In genomic region chr20:58655328-58656094, GRCh38 we compare ENCODE assay signal across 13 cellular contexts. TPM values are rescaled to one million over a fixed set of nuclear protein-coding genes. Genes with fewer than 3 reads are reported as not detected.
DNase-seq lines count a peak whose midpoint lies in the region; ATAC-seq, FAIRE-seq and TF ChIP-seq lines count a peak whose summit lies in the region.
"Had no signal": no experiment of that assay in that cellular context is flagged by ENCODE, and none has a peak within 500 bp of the region (broad histone marks: within the 10 kb centered on the region; RNA-seq: fewer than 3 reads in every experiment).

No MANE protein-coding gene starts in this region.

- H3K36me3 ChIP-seq in endothelial cell of umbilical vein (ENCODE audit: control insufficient read depth in 2 of 2, extremely low read depth in 1 of 2, insufficient read depth in 2 of 2, low read length in 2 of 2) = peaks cover 0 to 2% of the 10 kb centered on the region in 2 experiments
- H3K36me3 ChIP-seq: colonic mucosa had no signal

- no peak overlapping the region for H3K4me3 ChIP-seq in endothelial cell of umbilical vein (replicated peaks in 1 of 3; ENCODE audit: insufficient read depth in 1 of 3, low read depth in 1 of 3, low read length in 3 of 3)
- H3K4me3 ChIP-seq: colonic mucosa had no signal

- H3K27ac ChIP-seq in endothelial cell of umbilical vein (ENCODE audit: insufficient read depth, low read depth, low read length) = no peak overlapping the region
- H3K27ac ChIP-seq: colonic mucosa had no signal

- no peaks in the 10 kb centered on the region for H3K9me3 Mint-ChIP-seq in activated naive CD4-positive, alpha-beta T cell treated with anti-CD3 and anti-CD28 coated beads, Interleukin-2, amount 50 U/mL, for 24 hours
- H3K9me3 Mint-ChIP-seq in T-cell = no peaks in the 10 kb centered on the region
- H3K9me3 Mint-ChIP-seq in stimulated activated effector memory CD8-positive, alpha-beta T cell treated with anti-CD3 and anti-CD28 coated beads, Interleukin-12 subunit alpha, Interleukin-12 subunit beta, amount 100 ng/mL, for 72 hours = no peaks in the 10 kb centered on the region

- no peak for TF ChIP-seq POLR2A in endothelial cell of umbilical vein (IDR thresholded peaks at IDR 0.05; ENCODE audit: low read depth, low read length)

- H3K9me3 ChIP-seq in endothelial cell of umbilical vein (replicated peaks; ENCODE audit: control insufficient read depth, insufficient read depth, low read length) = no peaks in the 10 kb centered on the region
- H3K9me3 ChIP-seq: colonic mucosa had no signal

- peaks cover 61% of the 10 kb centered on the region for H3K4me1 Mint-ChIP-seq in activated naive CD4-positive, alpha-beta T cell treated with anti-CD3 and anti-CD28 coated beads, Interleukin-2, amount 50 U/mL, for 24 hours
- peaks cover 65 to 73% (median 69%) of the 10 kb centered on the region in 3 donors for H3K4me1 Mint-ChIP-seq in T-cell
- peaks cover 56% of the 10 kb centered on the region for H3K4me1 Mint-ChIP-seq in stimulated activated effector memory CD8-positive, alpha-beta T cell treated with anti-CD3 and anti-CD28 coated beads, Interleukin-12 subunit alpha, Interleukin-12 subunit beta, amount 100 ng/mL, for 72 hours

- intact Hi-C loops in endothelial cell of umbilical vein (cut with micrococcal nuclease) = loop anchor here (10.0 kb wide), 2 partner anchors 199 to 359 kb away; partner anchors contain the start of genes GNAS, GNAS-AS1 and TUBB1

- no TSS peak for BruUV-seq in endothelial cell of umbilical vein (replicated peaks; lab: Mats Ljungman, UMichigan)

- peaks cover 7% of the 10 kb centered on the region for H3K36me3 Mint-ChIP-seq in activated naive CD4-positive, alpha-beta T cell treated with anti-CD3 and anti-CD28 coated beads, Interleukin-2, amount 50 U/mL, for 24 hours
- H3K36me3 Mint-ChIP-seq in T-cell = peaks cover 2% of the 10 kb centered on the region
- peaks cover 78% of the 10 kb centered on the region for H3K36me3 Mint-ChIP-seq in stimulated activated effector memory CD8-positive, alpha-beta T cell treated with anti-CD3 and anti-CD28 coated beads, Interleukin-12 subunit alpha, Interleukin-12 subunit beta, amount 100 ng/mL, for 72 hours

- dilution Hi-C loops in endothelial cell of umbilical vein (cut with MboI; ENCODE audit: extremely low pct_ligation_motif_present, low sequenced_read_pairs) = loop anchor here (25.0 kb wide), 1 partner anchor 418 kb away; the partner anchor contains the start of gene ANKRD60

- TF ChIP-seq CTCF in endothelial cell of umbilical vein (IDR thresholded peaks at IDR 0.05; ENCODE audit: extremely low read depth in 1 of 2, insufficient read depth in 1 of 2, low read depth in 1 of 2, low read length in 2 of 2) = no peak

- H3K27me3 ChIP-seq in endothelial cell of umbilical vein (ENCODE audit: control insufficient read depth in 2 of 2, insufficient read depth in 2 of 2, low read length in 2 of 2) = no peaks in the 10 kb centered on the region
- H3K27me3 ChIP-seq: colonic mucosa had no signal

- CTCF ChIA-PET in T-cell (lab: Charles Lee) = interaction anchor here in 1 of 2 donors (0.6 kb wide), 1 partner anchor 20 kb away, joined by 4 read pairs; no protein-coding TSS in a partner anchor
- CTCF ChIA-PET in endothelial cell of umbilical vein (lab: Charles Lee) = interaction anchor here (1.2 kb wide), 1 partner anchor 174 kb away, joined by 9 read pairs; no protein-coding TSS in a partner anchor

- peak overlapping the region; percentile 36 for H3K27ac Mint-ChIP-seq in activated naive CD4-positive, alpha-beta T cell treated with anti-CD3 and anti-CD28 coated beads, Interleukin-2, amount 50 U/mL, for 24 hours
- peak overlapping the region; percentile 89 to 91 for H3K27ac Mint-ChIP-seq in T-cell
- peak overlapping the region; percentile 84 for H3K27ac Mint-ChIP-seq in stimulated activated effector memory CD8-positive, alpha-beta T cell treated with anti-CD3 and anti-CD28 coated beads, Interleukin-12 subunit alpha, Interleukin-12 subunit beta, amount 100 ng/mL, for 72 hours

- ATAC-seq in T-cell (replicated peaks in 1 of 4) = no peak
- no peak for ATAC-seq in stimulated activated effector memory CD8-positive, alpha-beta T cell treated with anti-CD3 and anti-CD28 coated beads, Interleukin-12 subunit alpha, Interleukin-12 subunit beta, amount 100 ng/mL, for 72 hours
- no peak for ATAC-seq in HG03432 (IDR thresholded peaks at IDR 0.05; ENCODE audit: unreplicated experiment)
- ATAC-seq in HG02884 (IDR thresholded peaks at IDR 0.05; ENCODE audit: unreplicated experiment) = no peak
- ATAC-seq in HG03159 (IDR thresholded peaks at IDR 0.05; ENCODE audit: unreplicated experiment) = no peak
- ATAC-seq: left ventricle myocardium superior had no signal

- H3K4me1 ChIP-seq in endothelial cell of umbilical vein (ENCODE audit: control insufficient read depth, extremely low read depth, insufficient read depth, low read length) = peaks cover 55% of the 10 kb centered on the region

- no peak overlapping the region for H2AFZ ChIP-seq in endothelial cell of umbilical vein (ENCODE audit: low read depth, low read length)

- peaks cover 3% of the 10 kb centered on the region for H4K20me1 ChIP-seq in endothelial cell of umbilical vein (replicated peaks; ENCODE audit: control insufficient read depth, extremely low read depth, insufficient read depth, low read length)

- no peak for FAIRE-seq in endothelial cell of umbilical vein (lab: Jason Lieb, UNC)

- no peaks in the 10 kb centered on the region for H3K9me1 ChIP-seq in endothelial cell of umbilical vein (replicated peaks; ENCODE audit: control insufficient read depth, extremely low read depth, insufficient read depth, low read length)

- H3K9ac ChIP-seq in endothelial cell of umbilical vein (replicated peaks; ENCODE audit: extremely low read depth, insufficient read depth, low read length) = no peak overlapping the region

- H3K4me2 ChIP-seq in endothelial cell of umbilical vein (ENCODE audit: insufficient read depth, low read length) = peak overlapping the region; percentile 21

- no peaks in the 10 kb centered on the region for H3K27me3 Mint-ChIP-seq in activated naive CD4-positive, alpha-beta T cell treated with anti-CD3 and anti-CD28 coated beads, Interleukin-2, amount 50 U/mL, for 24 hours
- no peaks in the 10 kb centered on the region for H3K27me3 Mint-ChIP-seq in T-cell

- H3K79me2 ChIP-seq in endothelial cell of umbilical vein (ENCODE audit: control insufficient read depth, insufficient read depth, low read length) = peaks cover 93% of the 10 kb centered on the region

- H3K4me3 Mint-ChIP-seq in activated naive CD4-positive, alpha-beta T cell treated with anti-CD3 and anti-CD28 coated beads, Interleukin-2, amount 50 U/mL, for 24 hours = peak overlapping the region; percentile 77
- H3K4me3 Mint-ChIP-seq in T-cell = peak overlapping the region; percentile 32 to 87 (median 41)
- peak overlapping the region; percentile 53 for H3K4me3 Mint-ChIP-seq in stimulated activated effector memory CD8-positive, alpha-beta T cell treated with anti-CD3 and anti-CD28 coated beads, Interleukin-12 subunit alpha, Interleukin-12 subunit beta, amount 100 ng/mL, for 72 hours

- DNase-seq in activated naive CD4-positive, alpha-beta T cell (lab: John Stamatoyannopoulos, UW) = no peak
- DNase-seq in T-cell (no peak), endothelial cell of umbilical vein (ENCODE audit: low read depth, low spot score) (no peak)
- peak in 1 of 2 donors; percentile 42 for DNase-seq in stimulated activated effector memory CD8-positive, alpha-beta T cell treated with anti-CD3 and anti-CD28 coated beads, Interleukin-12 subunit alpha, Interleukin-12 subunit beta, amount 100 ng/mL, for 72 hours (ENCODE audit: low spot score in 2 of 2)
- DNase-seq: activated gamma-delta T cell treated with Interleukin-2 at 50 U/mL for 16 hours, colonic mucosa, GF-D8, left ventricle myocardium superior, NCI-H2029 had no signal

- POLR2A ChIA-PET in T-cell (lab: Charles Lee) (interaction anchor here in 1 of 2 donors (0.9 kb wide), 1 partner anchor 9 kb away, joined by 3 read pairs; no protein-coding TSS in a partner anchor), endothelial cell of umbilical vein (lab: Charles Lee) (no interaction called here)

TF ChIP-seq in endothelial cell of umbilical vein, 7 proteins besides CTCF, POLR2A, EP300 and RAD21:
- TF ChIP-seq JUN (IDR thresholded peaks at IDR 0.05; ENCODE audit: borderline replicate concordance, insufficient read depth, insufficient read length, low read depth) = no peak
- no peak for TF ChIP-seq MAX (IDR thresholded peaks at IDR 0.05; ENCODE audit: insufficient read depth, insufficient read length)
- TF ChIP-seq EZH2 (IDR thresholded peaks at IDR 0.05; ENCODE audit: borderline replicate concordance, low read depth, low read length, severe bottlenecking) = no peak
- TF ChIP-seq POLR2AphosphoS5 (IDR thresholded peaks at IDR 0.05; ENCODE audit: insufficient read depth, low read depth, low read length) = no peak
TF ChIP-seq in endothelial cell of umbilical vein: peak in this region for 0.

RNA-seq across cellular contexts. Expression of gene STX16, which starts 4.4 kb away (rescaled TPM):
- total RNA-seq in T-cell = 100 to 1,000 TPM; 154 to 213 (median 178) TPM
- total RNA-seq in endothelial cell of umbilical vein = 58.5 and 63.5 TPM in 2 replicates
- polyA plus RNA-seq in endothelial cell of umbilical vein = 33.0 and 43.1 TPM in 2 replicates
- polyA plus RNA-seq in endothelial cell of umbilical vein (2011; cell fraction: cytosol; rRNA removed) = 36.8 and 43.5 TPM in 2 replicates
- 138 and 200 TPM in 2 replicates for polyA plus RNA-seq in endothelial cell of umbilical vein (2011; cell fraction: nucleus; rRNA removed)
- 60.7 and 62.4 TPM in 2 replicates for polyA plus RNA-seq in endothelial cell of umbilical vein (2012)
- 52.1 and 74.7 TPM in 2 replicates for polyA minus RNA-seq in endothelial cell of umbilical vein
- polyA minus RNA-seq in endothelial cell of umbilical vein (2011; cell fraction: cytosol; rRNA and poly(A)+ RNA removed) = 15.7 TPM
- 39.8 and 43.1 TPM in 2 replicates for polyA minus RNA-seq in endothelial cell of umbilical vein (2011; cell fraction: nucleus; rRNA and poly(A)+ RNA removed)

RNA-seq across cellular contexts. Expression of gene NPEPL1, which starts 37.1 kb away (rescaled TPM):
- total RNA-seq in T-cell = 10 to 100 TPM; 49.6 to 79.0 (median 69.3) TPM
- 39.1 and 40.8 TPM in 2 replicates for total RNA-seq in endothelial cell of umbilical vein
- polyA plus RNA-seq in endothelial cell of umbilical vein = 22.5 and 22.6 TPM in 2 replicates
- 8.2 and 10.3 TPM in 2 replicates for polyA plus RNA-seq in endothelial cell of umbilical vein (2011; cell fraction: cytosol; rRNA removed)
- 90.6 and 118 TPM in 2 replicates for polyA plus RNA-seq in endothelial cell of umbilical vein (2011; cell fraction: nucleus; rRNA removed)
- 29.5 and 42.1 TPM in 2 replicates for polyA plus RNA-seq in endothelial cell of umbilical vein (2012)
- polyA minus RNA-seq in endothelial cell of umbilical vein = 16.8 and 19.1 TPM in 2 replicates
- 16.6 TPM for polyA minus RNA-seq in endothelial cell of umbilical vein (2011; cell fraction: cytosol; rRNA and poly(A)+ RNA removed)
- 16.9 and 35.5 TPM in 2 replicates for polyA minus RNA-seq in endothelial cell of umbilical vein (2011; cell fraction: nucleus; rRNA and poly(A)+ RNA removed)

Comparison
In these comparisons a context has a peak if more than half of its experiments do, and no peak if none do; other contexts are left out.
1. H3K27ac Mint-ChIP-seq: peak in every context shown above with its lines; median percentile 90 in T-cell; 84 in stimulated activated effector memory CD8-positive, alpha-beta T cell treated with anti-CD3 and anti-CD28 coated beads, Interleukin-12 subunit alpha, Interleukin-12 subunit beta, amount 100 ng/mL, for 72 hours; 36 in activated naive CD4-positive, alpha-beta T cell treated with anti-CD3 and anti-CD28 coated beads, Interleukin-2, amount 50 U/mL, for 24 hours.